ENCODE assay signal across 18 cellular contexts in the genomic region with DNA sequence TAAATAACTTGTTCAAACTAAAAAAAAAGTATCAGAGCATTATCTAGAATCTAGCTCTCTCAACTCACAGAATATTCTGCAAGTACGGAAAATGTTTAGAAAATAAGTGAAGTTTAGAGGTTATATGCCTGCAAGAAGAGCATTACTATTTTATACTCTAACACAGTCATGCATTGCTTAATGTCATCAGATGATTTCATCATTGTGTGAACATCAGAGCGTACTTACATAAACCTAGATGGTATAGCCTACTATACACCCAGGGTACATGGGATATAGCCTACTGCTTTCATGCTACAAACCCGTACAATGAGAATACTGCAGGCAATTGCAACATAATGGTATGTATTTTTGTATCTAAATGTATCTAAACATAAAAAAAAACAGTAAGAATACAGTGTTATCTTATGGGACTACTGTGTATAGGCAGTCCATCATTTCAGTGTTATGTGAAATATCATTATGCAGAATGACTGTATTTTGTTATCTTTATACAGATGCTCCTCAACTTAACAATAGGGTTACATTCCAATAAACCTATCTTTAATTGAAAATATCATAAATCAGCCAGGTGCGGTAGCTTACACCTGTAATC. TPM values are rescaled to one million over a fixed set of nuclear protein-coding genes. Genes with fewer than 3 reads are reported as not detected.
DNase-seq lines count a peak whose midpoint lies in the region; ATAC-seq and TF ChIP-seq lines count a peak whose summit lies in the region.
"Had no signal": no experiment of that assay in that cellular context is flagged by ENCODE, and none has a peak within 500 bp of the region (broad histone marks: within the 10 kb centered on the region; RNA-seq: fewer than 3 reads in every experiment).

No MANE protein-coding gene starts in this region.

- H3K9ac ChIP-seq in adipocyte (ENCODE audit: low read length) = no peak overlapping the region

- no peak for TF ChIP-seq EP300 in gastroesophageal sphincter (IDR thresholded peaks at IDR 0.05)

- ATAC-seq in gastroesophageal sphincter = no peak
- no peak for ATAC-seq in GM21526 (IDR thresholded peaks at IDR 0.05; ENCODE audit: low FRiP score, unreplicated experiment)
- ATAC-seq: left lung, T-helper 17 cell had no signal

- 83 to 84% methylated on average over 4 of the region's 4 CpGs for WGBS in gastroesophageal sphincter (ENCODE audit: low coverage in 1 of 2), 2 donors

- H3K9me3 Mint-ChIP-seq in type B pancreatic cell = no peaks in the 10 kb centered on the region
- H3K9me3 Mint-ChIP-seq: activated T-helper 2 cell treated with anti-CD3 and anti-CD28 coated beads, Interferon-gamma antibody, Interleukin-2, Interleukin-4, amounts not matched to agents 10 μg/mL and 5 μg/mL and 100 μg/mL, durations not matched to agents 14 hours and 24 hours and 36 hours; HFFc6 had no signal

- H3K36me3 ChIP-seq in adipocyte (ENCODE audit: control insufficient read depth, insufficient read depth, low read length, severe bottlenecking) (no peaks in the 10 kb centered on the region), gastroesophageal sphincter (no peaks in the 10 kb centered on the region), tibial artery (no peaks in the 10 kb centered on the region)
- H3K36me3 ChIP-seq: left lung had no signal

- H3K27ac ChIP-seq in gastroesophageal sphincter (peak overlapping the region in 3 of 4 donors; percentile 5 to 98 (median 19)), tibial artery (peak overlapping the region; percentile 27 to 32)
- H3K27ac ChIP-seq: left lung, skin epidermis had no signal

- peaks cover 82% of the 10 kb centered on the region for H3K4me1 ChIP-seq in adipocyte (ENCODE audit: control insufficient read depth, insufficient read depth, low read length)
- H3K4me1 ChIP-seq in gastroesophageal sphincter = peaks cover 21 to 98% (median 28%) of the 10 kb centered on the region in 3 donors
- H3K4me1 ChIP-seq in tibial artery = peaks cover 0 to 95% (median 45%) of the 10 kb centered on the region in 4 donors

- TF ChIP-seq POLR2A in gastroesophageal sphincter (IDR thresholded peaks at IDR 0.05) = no peak

- intact Hi-C loops in tibial artery (cut with DNase I; ENCODE audit: low total_unique reads) = no loop called here

- peaks cover 3% of the 10 kb centered on the region for H3K36me3 Mint-ChIP-seq in type B pancreatic cell

- peaks cover 49% of the 10 kb centered on the region for H3K4me1 Mint-ChIP-seq in type B pancreatic cell (ENCODE audit: unreplicated experiment)

- H3K27me3 ChIP-seq in adipocyte (replicated peaks; ENCODE audit: control insufficient read depth, insufficient read depth, low read length) = no peaks in the 10 kb centered on the region
- H3K27me3 ChIP-seq in gastroesophageal sphincter = no peaks in the 10 kb centered on the region
- no peaks in the 10 kb centered on the region for H3K27me3 ChIP-seq in tibial artery

- H3K27me3 Mint-ChIP-seq in type B pancreatic cell = no peaks in the 10 kb centered on the region

- H3K4me3 Mint-ChIP-seq in type B pancreatic cell = no peak overlapping the region
- H3K4me3 Mint-ChIP-seq: HFFc6, T-helper 17 cell had no signal

- DNase-seq in NOMO-1 treated with DMSO at 0.1 percent for 48 hours (lab: John Stamatoyannopoulos, UW; ENCODE audit: unreplicated experiment) (peak; percentile 13), NOMO-1 treated with dmso at 0.1 percent for 144 hours (lab: John Stamatoyannopoulos, UW; ENCODE audit: unreplicated experiment) (no peak), adipocyte (ENCODE audit: low read depth) (peak; percentile 54), tibial artery (no peak), type B pancreatic cell (ENCODE audit: extremely low spot score, unreplicated experiment) (no peak), globus pallidus (ENCODE audit: low spot score) (no peak)
- DNase-seq: activated CD4-positive, alpha-beta T cell treated with anti-CD3 and anti-CD28 coated beads, Interleukin-2, amount 50 U/mL, for 48 hours; COR-L47; effector CD8-positive, alpha-beta T cell; HFFc6; left lung; MM.1S; substantia nigra; T-helper 17 cell had no signal

- H3K9me3 ChIP-seq in adipocyte (ENCODE audit: control insufficient read depth, low read length) (no peaks in the 10 kb centered on the region), gastroesophageal sphincter (no peaks in the 10 kb centered on the region), tibial artery (no peaks in the 10 kb centered on the region)
- H3K9me3 ChIP-seq: left lung had no signal

- H3K27ac Mint-ChIP-seq in type B pancreatic cell = no peak overlapping the region
- H3K27ac Mint-ChIP-seq: activated T-helper 2 cell treated with anti-CD3 and anti-CD28 coated beads, Interferon-gamma antibody, Interleukin-2, Interleukin-4, amounts not matched to agents 10 μg/mL and 5 μg/mL and 100 μg/mL, durations not matched to agents 14 hours and 24 hours and 36 hours; HFFc6; T-helper 17 cell had no signal

- peak overlapping the region; percentile 84 for H3K4me3 ChIP-seq in adipocyte (ENCODE audit: low read length)
- no peak overlapping the region for H3K4me3 ChIP-seq in gastroesophageal sphincter
- H3K4me3 ChIP-seq in tibial artery = no peak overlapping the region
- H3K4me3 ChIP-seq: left lung, skin epidermis had no signal

- TF ChIP-seq CTCF in gastroesophageal sphincter (IDR thresholded peaks at IDR 0.05) (no peak), tibial artery (IDR thresholded peaks at IDR 0.05) (no peak), type B pancreatic cell (conservative IDR thresholded peaks at IDR 0.05) (no peak)

RNA-seq across cellular contexts. Expression of a gene that starts 6.0 kb away (rescaled TPM):
- total RNA-seq in gastroesophageal sphincter (100 to 1,000 TPM; 185 to 345 (median 292) TPM), type B pancreatic cell (ENCODE audit: low replicate concordance) (104 and 131 TPM in 2 replicates)

RNA-seq across cellular contexts. Expression of a gene that starts 46.2 kb away (rescaled TPM):
- 10 to 100 TPM in 2 of 4 donors, 1 to 10 TPM in 2; 3.9 to 16.7 (median 8.6) TPM for total RNA-seq in gastroesophageal sphincter
- total RNA-seq in type B pancreatic cell (ENCODE audit: low replicate concordance) = 4.0 and 6.2 TPM in 2 replicates

Comparison
In these comparisons a context has a peak if more than half of its experiments do, and no peak if none do; other contexts are left out.
1. DNase-seq: peak in NOMO-1 treated with DMSO at 0.1 percent for 48 hours (single experiment) and adipocyte (single experiment); none in NOMO-1 treated with dmso at 0.1 percent for 144 hours (single experiment), tibial artery (0 of 2), type B pancreatic cell (single experiment) and globus pallidus (single experiment).